In genomic region chr9:14103115-14103514, GRCh38 we compare ENCODE assay signal across 24 cellular contexts.
DNase-seq lines count a peak whose midpoint lies in the region; TF ChIP-seq lines count a peak whose summit lies in the region.
"Had no signal": no experiment of that assay in that cellular context is flagged by ENCODE, and none has a peak within 500 bp of the region (broad histone marks: within the 10 kb centered on the region; RNA-seq: fewer than 3 reads in every experiment).

No MANE protein-coding gene starts in this region.

- H3K4me2 ChIP-seq in SK-N-SH (no peak overlapping the region), neural progenitor cell (no peak overlapping the region)

- peaks cover 12 to 20% of the 10 kb centered on the region in 2 experiments; a peak in 3 of 4 replicates for H3K4me1 ChIP-seq in SK-N-SH (ENCODE audit: control insufficient read depth in 1 of 2, insufficient read depth in 2 of 2, low read depth in 1 of 2, low read length in 1 of 2)
- H3K4me1 ChIP-seq in neural progenitor cell: peaks cover 12% of the 10 kb centered on the region
- no peaks in the 10 kb centered on the region for H3K4me1 ChIP-seq in testis

- H3K4me3 Mint-ChIP-seq in neural progenitor cell: no peak overlapping the region
- H3K4me3 Mint-ChIP-seq: activated CD4-positive, alpha-beta memory T cell treated with anti-CD3 and anti-CD28 coated beads for 36 hours; activated naive CD4-positive, alpha-beta T cell treated with anti-CD3 and anti-CD28 coated beads, Interleukin-2, amount 50 U/mL, for 24 hours had no signal

- intact Hi-C loops in testis (cut with DNase I; ENCODE audit: low total_unique reads): no loop called here

- H3K4me3 ChIP-seq in SK-N-SH (ENCODE audit: low read depth in 2 of 2, low read length in 1 of 2): no peak overlapping the region
- no peak overlapping the region for H3K4me3 ChIP-seq in fibroblast of villous mesenchyme (ENCODE audit: low read depth, low read length)
- H3K4me3 ChIP-seq in neural progenitor cell: no peak overlapping the region
- no peak overlapping the region for H3K4me3 ChIP-seq in testis
- H3K4me3 ChIP-seq: body of pancreas, upper lobe of right lung had no signal

- TF ChIP-seq CTCF in SK-N-SH (IDR thresholded peaks at IDR 0.05) (no peak), fibroblast of villous mesenchyme (IDR thresholded peaks at IDR 0.05; ENCODE audit: insufficient read depth, low read depth, low read length) (no peak), neural progenitor cell (IDR thresholded peaks at IDR 0.05) (no peak), testis (IDR thresholded peaks at IDR 0.05) (no peak)

- CTCF ChIA-PET in SK-N-SH (lab: Yijun Ruan, JAX): interaction anchor here (0.9 kb wide), 1 partner anchor 10 kb away, joined by 3 read pairs; no protein-coding TSS in a partner anchor

- H3K27ac Mint-ChIP-seq in neural progenitor cell: no peak overlapping the region
- H3K27ac Mint-ChIP-seq: activated CD4-positive, alpha-beta memory T cell treated with anti-CD3 and anti-CD28 coated beads for 36 hours; activated naive CD4-positive, alpha-beta T cell treated with anti-CD3 and anti-CD28 coated beads, Interleukin-2, amount 50 U/mL, for 24 hours had no signal

- POLR2A ChIA-PET in SK-N-SH (lab: Yijun Ruan, JAX): no interaction called here

- H3K9me3 ChIP-seq in SK-N-SH (no peaks in the 10 kb centered on the region), neural progenitor cell (ENCODE audit: low read depth) (no peaks in the 10 kb centered on the region), testis (no peaks in the 10 kb centered on the region)
- H3K9me3 ChIP-seq: body of pancreas, upper lobe of right lung had no signal

- H3K36me3 ChIP-seq in SK-N-SH (replicated peaks in 1 of 2; ENCODE audit: control insufficient read depth in 1 of 2, insufficient read depth in 2 of 2, low read length in 1 of 2): peaks cover 22 to 28% of the 10 kb centered on the region in 2 experiments
- H3K36me3 ChIP-seq in neural progenitor cell: no peaks in the 10 kb centered on the region
- no peaks in the 10 kb centered on the region for H3K36me3 ChIP-seq in testis (ENCODE audit: low read depth, missing control alignments)
- H3K36me3 ChIP-seq: upper lobe of right lung had no signal

- H3K9ac ChIP-seq in SK-N-SH (no peak overlapping the region), neural progenitor cell (no peak overlapping the region)

- H3F3A ChIP-seq in SK-N-SH (replicated peaks; ENCODE audit: insufficient read depth): peaks cover 11% of the 10 kb centered on the region
- H3F3A ChIP-seq in neural progenitor cell (ENCODE audit: low read depth): no peaks in the 10 kb centered on the region

- in situ Hi-C loops in Caki2 (cut with HindIII; ENCODE audit: low pct_unique_long_range_greater_than_20kb, low sequenced_read_pairs): no loop called here

- H3K9me2 ChIP-seq in SK-N-SH: no peaks in the 10 kb centered on the region

- H3K9me3 Mint-ChIP-seq in neural progenitor cell: no peaks in the 10 kb centered on the region
- H3K9me3 Mint-ChIP-seq: activated CD4-positive, alpha-beta memory T cell treated with anti-CD3 and anti-CD28 coated beads for 36 hours; activated naive CD4-positive, alpha-beta T cell treated with anti-CD3 and anti-CD28 coated beads, Interleukin-2, amount 50 U/mL, for 24 hours had no signal

- no peaks in the 10 kb centered on the region for H3K36me3 Mint-ChIP-seq in neural progenitor cell
- H3K36me3 Mint-ChIP-seq: activated CD4-positive, alpha-beta memory T cell treated with anti-CD3 and anti-CD28 coated beads for 36 hours; activated naive CD4-positive, alpha-beta T cell treated with anti-CD3 and anti-CD28 coated beads, Interleukin-2, amount 50 U/mL, for 24 hours had no signal

- H2AFZ ChIP-seq in SK-N-SH (ENCODE audit: low read depth) (no peak overlapping the region), neural progenitor cell (replicated peaks) (peak overlapping the region; percentile 7)

- H3K27me3 ChIP-seq in SK-N-SH (ENCODE audit: insufficient read depth): no peaks in the 10 kb centered on the region
- no peaks in the 10 kb centered on the region for H3K27me3 ChIP-seq in neural progenitor cell
- no peaks in the 10 kb centered on the region for H3K27me3 ChIP-seq in testis
- H3K27me3 ChIP-seq: body of pancreas, upper lobe of right lung had no signal

- TF ChIP-seq POLR2A in testis (IDR thresholded peaks at IDR 0.05): no peak

- DNase-seq in Caki2 (ENCODE audit: low read depth) (peak; percentile 2), SK-N-SH (peak; percentile 14), fibroblast of villous mesenchyme (ENCODE audit: low read depth) (peak; percentile 85), neural progenitor cell (ENCODE audit: low spot score) (no peak), substantia nigra (lab: John Stamatoyannopoulos, UW) (no peak), testis (no peak)
- DNase-seq in activated CD4-positive, CD25-positive, alpha-beta regulatory T cell (lab: John Stamatoyannopoulos, UW): no peak
- DNase-seq: activated CD4-positive, alpha-beta memory T cell treated with anti-CD3 and anti-CD28 coated beads for 36 hours; activated T-cell treated with anti-CD3 and anti-CD28 coated beads, Interleukin-2, amount 50 U/mL, for 48 hours; AML-193; body of pancreas; H7; hippocampal formation; kidney glomerular epithelial cell; MV-4-11; NCI-H2029; NCI-H510A treated with DMSO at 0.1 percent for 48 hours; nucleus accumbens; retina; stimulated activated naive CD8-positive, alpha-beta T cell treated with anti-CD3 and anti-CD28 coated beads, Interleukin-15, Interleukin-2, amounts not matched to agents 100 U/mL and 50 U/mL, for 24 hours; upper lobe of right lung had no signal

- H4K20me1 ChIP-seq in SK-N-SH (ENCODE audit: insufficient read depth) (no peaks in the 10 kb centered on the region), neural progenitor cell (ENCODE audit: low read depth) (no peaks in the 10 kb centered on the region)

- TF ChIP-seq EP300 in SK-N-SH (IDR thresholded peaks at IDR 0.05; ENCODE audit: borderline replicate concordance in 1 of 2, low read depth in 1 of 2, low read length in 1 of 2): no peak

- H3K27me3 Mint-ChIP-seq in neural progenitor cell (ENCODE audit: insufficient read depth, low read depth): no peaks in the 10 kb centered on the region
- H3K27me3 Mint-ChIP-seq: activated CD4-positive, alpha-beta memory T cell treated with anti-CD3 and anti-CD28 coated beads for 36 hours; activated naive CD4-positive, alpha-beta T cell treated with anti-CD3 and anti-CD28 coated beads, Interleukin-2, amount 50 U/mL, for 24 hours had no signal

- peaks cover 10% of the 10 kb centered on the region for H3K4me1 Mint-ChIP-seq in neural progenitor cell
- H3K4me1 Mint-ChIP-seq: activated naive CD4-positive, alpha-beta T cell treated with anti-CD3 and anti-CD28 coated beads, Interleukin-2, amount 50 U/mL, for 24 hours had no signal

- no peak for TF ChIP-seq RAD21 in SK-N-SH (IDR thresholded peaks at IDR 0.05; ENCODE audit: low read length)

- 34% methylated on average over 3 of the region's 3 CpGs for WGBS in SK-N-SH (ENCODE audit: low lambda C conversion rate)
- 31 to 47% methylated on average over 3 of the region's 3 CpGs for WGBS in testis, 2 donors

- no peaks in the 10 kb centered on the region; the same call in 1 of the 2 replicates for H3K79me2 ChIP-seq in SK-N-SH (ENCODE audit: insufficient read depth)
- no peaks in the 10 kb centered on the region for H3K79me2 ChIP-seq in neural progenitor cell (ENCODE audit: low read depth)

- H3K27ac ChIP-seq in SK-N-SH (ENCODE audit: low read depth in 2 of 2, low read length in 1 of 2): peak overlapping the region; percentile 16 to 69
- no peak overlapping the region for H3K27ac ChIP-seq in neural progenitor cell
- no peak overlapping the region for H3K27ac ChIP-seq in substantia nigra (ENCODE audit: low read depth, low read length, poor library complexity, severe bottlenecking)
- H3K27ac ChIP-seq in testis: no peak overlapping the region
- H3K27ac ChIP-seq: HL-60, upper lobe of right lung, VCaP had no signal

TF ChIP-seq in SK-N-SH, 30 proteins besides CTCF, POLR2A, EP300 and RAD21:
- peak; percentile 21; the same call in 1 of the 2 replicates for TF ChIP-seq PBX3 (IDR thresholded peaks at IDR 0.05)
- TF ChIP-seq TAF1 (IDR thresholded peaks at IDR 0.05; ENCODE audit: borderline replicate concordance, low read depth, low read length): no peak
- TF ChIP-seq CHD2 (IDR thresholded peaks at IDR 0.05; ENCODE audit: low read length, partially characterized antibody): no peak
- no peak for TF ChIP-seq NRF1 (IDR thresholded peaks at IDR 0.05; ENCODE audit: low read depth, low read length)
- peak; percentile 2; the same call in 1 of the 2 replicates for TF ChIP-seq TCF12 (IDR thresholded peaks at IDR 0.05)
- TF ChIP-seq JUND (IDR thresholded peaks at IDR 0.05): no peak
- no peak for TF ChIP-seq MEF2A (IDR thresholded peaks at IDR 0.05; ENCODE audit: borderline replicate concordance, low read depth)
- no peak for TF ChIP-seq FOXJ3 (CRISPR knock-in tag; IDR thresholded peaks at IDR 0.05)
TF ChIP-seq in SK-N-SH: peak in this region for 2.

Comparison
In these comparisons a context has a peak if more than half of its experiments do, and no peak if none do; other contexts are left out.
1. DNase-seq: peak in Caki2 (single experiment), SK-N-SH (single experiment) and fibroblast of villous mesenchyme (single experiment); none in neural progenitor cell (single experiment), activated CD4-positive, CD25-positive, alpha-beta regulatory T cell (0 of 4), substantia nigra (0 of 49) and testis (single experiment).
2. H3K27ac ChIP-seq: peak in SK-N-SH (2 of 2); none in neural progenitor cell (single experiment), substantia nigra (single experiment) and testis (0 of 2).